In the genomic region with DNA sequence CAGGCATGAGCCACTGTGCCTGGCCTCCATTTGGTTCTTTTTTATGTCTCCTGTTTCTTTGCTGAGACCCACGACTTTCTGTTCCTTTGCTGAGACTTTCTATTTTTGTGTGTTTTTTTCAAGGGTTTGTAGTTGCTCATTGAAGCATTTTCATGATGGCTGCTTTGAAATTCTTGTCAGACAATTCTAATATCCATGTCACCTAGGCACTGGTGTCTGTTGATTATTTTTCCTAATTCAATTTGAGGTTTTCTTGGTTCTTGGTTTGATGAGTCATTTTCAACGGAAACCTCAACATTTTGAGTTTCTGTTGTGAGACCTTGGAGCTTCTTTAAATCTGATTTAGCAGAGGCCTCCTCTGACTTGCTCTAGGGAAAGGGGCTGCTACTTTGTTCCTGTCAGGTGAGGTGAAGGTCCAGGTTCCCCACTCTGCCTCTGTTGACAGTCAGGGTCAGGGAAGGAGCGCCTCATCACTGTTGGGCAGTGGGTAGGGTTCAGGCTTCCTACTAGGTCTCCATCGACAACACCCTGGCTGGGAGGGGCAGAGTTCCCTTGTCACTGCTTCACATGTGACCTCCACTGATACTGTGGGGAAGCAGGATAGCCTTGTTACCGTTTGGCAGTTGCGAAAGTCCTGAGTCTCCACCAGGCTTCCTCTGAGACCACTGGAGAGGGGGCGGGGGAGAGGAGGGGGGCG, we compare ENCODE assay signal across 8 cellular contexts.
DNase-seq lines count a peak whose midpoint lies in the region; ATAC-seq and TF ChIP-seq lines count a peak whose summit lies in the region.

No MANE protein-coding gene starts in this region.

- no peak overlapping the region for H3K4ac ChIP-seq in trophoblast cell (ENCODE audit: low read depth, low read length)

- H4K12ac ChIP-seq in trophoblast cell (ENCODE audit: low read depth, low read length): no peak overlapping the region

- peak overlapping the region; percentile 69 for H4K8ac ChIP-seq in trophoblast cell (ENCODE audit: low read depth, low read length)

- ATAC-seq in GM19467 (IDR thresholded peaks at IDR 0.05; ENCODE audit: unreplicated experiment) (peak; percentile 65), GM19397 (IDR thresholded peaks at IDR 0.05; ENCODE audit: unreplicated experiment) (no peak), HG03196 (IDR thresholded peaks at IDR 0.05; ENCODE audit: unreplicated experiment) (no peak)

- H3K18ac ChIP-seq in trophoblast cell (ENCODE audit: low read length): peak overlapping the region; percentile 39

- H3K79me2 ChIP-seq in trophoblast cell (ENCODE audit: control insufficient read depth, insufficient read depth, low read length, poor library complexity): peaks cover 2% of the 10 kb centered on the region

- H3K27ac ChIP-seq in trophoblast cell (ENCODE audit: low read depth, low read length): no peak overlapping the region

- H3K9me3 ChIP-seq in MG63 (peaks cover 2% of the 10 kb centered on the region; the same call in 1 of the 2 replicates), trophoblast cell (ENCODE audit: insufficient read depth, low read depth, low read length) (peaks cover 2% of the 10 kb centered on the region), BE2C (no peaks in the 10 kb centered on the region)

- no peak overlapping the region for H2BK5ac ChIP-seq in trophoblast cell (ENCODE audit: low read depth, low read length, poor library complexity)

- H3K79me1 ChIP-seq in trophoblast cell (ENCODE audit: low read length): peaks cover 2% of the 10 kb centered on the region

- peak overlapping the region; percentile 35 for H2BK120ac ChIP-seq in trophoblast cell (ENCODE audit: insufficient read depth, low read length, poor library complexity)

- WGBS in trophoblast cell (ENCODE audit: extremely low coverage, insufficient coverage, insufficient read length): no CpG with 5 or more reads among the region's 8 CpGs

- H3K23ac ChIP-seq in trophoblast cell (ENCODE audit: low read length): no peak overlapping the region

- no peak overlapping the region for H4K91ac ChIP-seq in trophoblast cell (ENCODE audit: low read depth, low read length)

- peak overlapping the region; percentile 54 for H2AFZ ChIP-seq in trophoblast cell (ENCODE audit: insufficient read depth, low read length, poor library complexity)

- H3K4me3 ChIP-seq in MG63 (no peak overlapping the region), fibroblast of mammary gland (ENCODE audit: control insufficient read depth, low read depth, low read length) (no peak overlapping the region), trophoblast cell (ENCODE audit: low read depth, low read length) (no peak overlapping the region), BE2C (ENCODE audit: low read depth, low read length) (no peak overlapping the region)

- no peak for TF ChIP-seq CTCF in fibroblast of mammary gland (conservative IDR thresholded peaks at IDR 0.05; ENCODE audit: control insufficient read depth, insufficient read depth, low read depth, low read length)
- no peak for TF ChIP-seq CTCF in BE2C (IDR thresholded peaks at IDR 0.05; ENCODE audit: low read depth, low read length)

- no peak overlapping the region for H3K4me2 ChIP-seq in trophoblast cell (ENCODE audit: low read length)

- no peaks in the 10 kb centered on the region for H3K27me3 ChIP-seq in MG63
- no peaks in the 10 kb centered on the region for H3K27me3 ChIP-seq in trophoblast cell (ENCODE audit: insufficient read depth, low read length)
- no peaks in the 10 kb centered on the region for H3K27me3 ChIP-seq in BE2C

- peak overlapping the region; percentile 86 for H3K14ac ChIP-seq in trophoblast cell (ENCODE audit: low read length)

- H3K4me1 ChIP-seq in trophoblast cell (ENCODE audit: control insufficient read depth in 1 of 2, insufficient read depth in 2 of 2, low read length in 2 of 2): peaks cover 5 to 8% of the 10 kb centered on the region in 2 experiments
- no peaks in the 10 kb centered on the region for H3K4me1 ChIP-seq in BE2C

- H3K9ac ChIP-seq in trophoblast cell (ENCODE audit: low read length): no peak overlapping the region

- no peaks in the 10 kb centered on the region for H3K36me3 ChIP-seq in MG63
- H3K36me3 ChIP-seq in trophoblast cell (ENCODE audit: control insufficient read depth in 1 of 2, insufficient read depth in 2 of 2, low read length in 2 of 2): peaks cover 0 to 2% of the 10 kb centered on the region in 2 experiments
- no peaks in the 10 kb centered on the region for H3K36me3 ChIP-seq in BE2C

- DNase-seq in MG63 (peak; percentile 30), fibroblast of mammary gland (ENCODE audit: low read depth) (peak; percentile 84), trophoblast cell (no peak), BE2C (no peak)
- DNase-seq in activated CD4-positive, alpha-beta T cell treated with anti-CD3 and anti-CD28 coated beads, Interleukin-2, amount 50 U/mL, for 48 hours: peak; percentile 48 to 62

- H2AK5ac ChIP-seq in trophoblast cell (ENCODE audit: low read length): no peak overlapping the region

- peak overlapping the region; percentile 74 for H2BK12ac ChIP-seq in trophoblast cell (ENCODE audit: low read length)

Comparison
In these comparisons a context has a peak if more than half of its experiments do, and no peak if none do; other contexts are left out.
1. DNase-seq: peak in MG63 (single experiment), activated CD4-positive, alpha-beta T cell treated with anti-CD3 and anti-CD28 coated beads, Interleukin-2, amount 50 U/mL, for 48 hours (2 of 2) and fibroblast of mammary gland (single experiment); none in trophoblast cell (0 of 2) and BE2C (single experiment).